ENCODE assay signal across 8 cellular contexts in the genomic region with DNA sequence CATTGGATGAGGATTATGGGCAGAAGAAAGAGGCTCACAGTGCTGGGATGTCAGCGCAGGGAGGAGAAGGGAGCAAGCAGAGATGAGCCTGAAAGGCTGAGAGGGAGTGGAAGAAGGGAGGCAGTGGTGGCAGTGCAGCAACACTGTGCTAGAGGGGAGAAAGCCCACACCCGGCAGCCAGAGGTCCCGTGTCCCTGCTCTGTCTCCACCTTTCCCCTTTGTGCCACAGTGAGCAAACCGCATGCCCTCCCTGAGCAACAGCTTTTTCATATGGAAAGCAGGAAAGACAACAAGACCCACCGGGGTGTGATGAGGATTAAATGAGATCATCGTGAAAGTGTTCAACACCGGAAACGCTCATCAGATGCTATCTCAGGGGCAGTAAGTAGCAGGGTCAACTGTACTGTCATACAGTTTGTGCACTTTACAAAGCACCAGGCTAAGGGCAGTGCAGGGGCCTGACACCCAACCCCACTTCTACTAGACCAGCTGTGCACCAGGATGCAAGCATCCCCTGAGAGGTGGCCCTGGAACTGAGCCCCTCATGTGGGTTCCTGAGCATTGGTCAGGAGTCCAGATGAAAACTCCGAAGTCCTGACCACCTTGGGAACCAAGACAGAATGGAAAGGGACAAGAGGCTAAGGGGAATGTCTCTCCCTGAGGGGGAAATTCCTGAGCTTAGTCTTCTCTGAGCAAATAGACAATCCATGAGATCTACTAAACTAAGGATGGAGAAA. TPM values are rescaled to one million over a fixed set of nuclear protein-coding genes. Genes with fewer than 3 reads are reported as not detected.
DNase-seq lines count a peak whose midpoint lies in the region; ATAC-seq and TF ChIP-seq lines count a peak whose summit lies in the region.

No MANE protein-coding gene starts in this region.

- CTCF ChIA-PET in CD8-positive, alpha-beta T cell (lab: Charles Lee) = interaction anchor here (0.6 to 4.5 kb wide), 34 partner anchors 9 to 437 kb away, joined by 3 to 33 read pairs (median 4); partner anchors contain the start of genes CASQ1 and NHLH1
- CTCF ChIA-PET in HCT116 (lab: Charles Lee) = interaction anchor here (0.7 to 5.8 kb wide), 25 partner anchors 9 to 595 kb away, joined by 3 to 51 read pairs (median 8); partner anchors contain the start of genes DCAF8, DUSP23, IGSF8 and NHLH1
- CTCF ChIA-PET in activated B cell treated with CpG ODN at 0.5 μM for 24 hours (lab: Charles Lee) = interaction anchor here (0.8 to 8.0 kb wide), 25 partner anchors 14 to 329 kb away, joined by 3 to 63 read pairs (median 4); partner anchors contain the start of genes CASQ1 and PEA15

- no peak overlapping the region for H3K4me2 ChIP-seq in HCT116 (ENCODE audit: low read length)

- H3K9me3 Mint-ChIP-seq in CD8-positive, alpha-beta T cell = no peaks in the 10 kb centered on the region
- H3K9me3 Mint-ChIP-seq in activated B cell treated with CpG ODN at 0.5 μM for 24 hours (no peaks in the 10 kb centered on the region), chondrocyte (ENCODE audit: low read depth) (no peaks in the 10 kb centered on the region)

- no peak for TF ChIP-seq EP300 in transverse colon (IDR thresholded peaks at IDR 0.05; ENCODE audit: low read depth)

- no peaks in the 10 kb centered on the region for H3K79me2 ChIP-seq in HCT116 (ENCODE audit: insufficient read depth, low read length)

- ATAC-seq in CD8-positive, alpha-beta T cell = peak; percentile 20
- peak; percentile 16; the same call in 1 of the 2 replicates for ATAC-seq in HCT116
- ATAC-seq in activated B cell treated with CpG ODN at 0.5 μM for 24 hours (ENCODE audit: low read depth) = peak; percentile 45
- ATAC-seq in HG03378 (IDR thresholded peaks at IDR 0.05; ENCODE audit: unreplicated experiment) = no peak

- H2AFZ ChIP-seq in HCT116 (ENCODE audit: low read depth, low read length, poor library complexity, severe bottlenecking) = no peak overlapping the region

- H4K20me1 ChIP-seq in HCT116 (ENCODE audit: insufficient read depth) = no peaks in the 10 kb centered on the region

- no peak for TF ChIP-seq CTCF in CD8-positive, alpha-beta T cell (IDR thresholded peaks at IDR 0.05)
- no peak for TF ChIP-seq CTCF in HCT116 (IDR thresholded peaks at IDR 0.05 in 2 of 3, conservative IDR thresholded peaks at IDR 0.05 in 1 of 3; ENCODE audit: borderline replicate concordance in 1 of 3, insufficient read depth in 1 of 3, low read depth in 2 of 3, low read length in 2 of 3)
- TF ChIP-seq CTCF in activated B cell treated with CpG ODN at 0.5 μM for 24 hours (IDR thresholded peaks at IDR 0.05) = no peak
- TF ChIP-seq CTCF in transverse colon (IDR thresholded peaks at IDR 0.05) = no peak
- no peak for TF ChIP-seq CTCF in chondrocyte (IDR thresholded peaks at IDR 0.05)

- POLR2A ChIA-PET in CD8-positive, alpha-beta T cell (lab: Charles Lee) = interaction anchor here (0.8 to 0.9 kb wide), 2 partner anchors 275 to 417 kb away, joined by 3 to 4 read pairs; no protein-coding TSS in a partner anchor
- POLR2A ChIA-PET in HCT116 (lab: Charles Lee) = no interaction called here
- POLR2A ChIA-PET in activated B cell treated with CpG ODN at 0.5 μM for 24 hours (lab: Charles Lee) = interaction anchor here (0.6 to 2.1 kb wide), 6 partner anchors 32 to 275 kb away, joined by 3 to 6 read pairs (median 4); partner anchors contain the start of genes COPA and NCSTN

- no peaks in the 10 kb centered on the region for H3K36me3 Mint-ChIP-seq in CD8-positive, alpha-beta T cell
- H3K36me3 Mint-ChIP-seq in activated B cell treated with CpG ODN at 0.5 μM for 24 hours (ENCODE audit: low read depth) = no peaks in the 10 kb centered on the region
- H3K36me3 Mint-ChIP-seq in chondrocyte (ENCODE audit: low read depth) = no peaks in the 10 kb centered on the region

- in situ Hi-C loops in transverse colon (cut with MboI; ENCODE audit: low pct_ligation_motif_present in 1 of 4, low pct_unique_long_range_greater_than_20kb in 1 of 4, low sequenced_read_pairs in 3 of 4) = no loop called here

- no peak for TF ChIP-seq RAD21 in HCT116 (IDR thresholded peaks at IDR 0.05; ENCODE audit: low read depth)

- DNase-seq in CD8-positive, alpha-beta T cell = peak in 1 of 7 experiments; percentile 48
- DNase-seq in HCT116 (ENCODE audit: low read depth, low spot score) (no peak), activated B cell treated with CpG ODN at 0.5 μM for 24 hours (no peak), inferior parietal cortex (ENCODE audit: extremely low spot score) (peak; percentile 61), transverse colon (no peak), chondrocyte (ENCODE audit: low spot score) (no peak), NCI-H446 treated with DMSO at 0.1 percent for 48 hours (lab: John Stamatoyannopoulos, UW) (no peak)

- intact Hi-C loops in CD8-positive, alpha-beta T cell (cut with DNase I, micrococcal nuclease) = loop anchor here (1.0 to 5.0 kb wide), 4 partner anchors 183 to 439 kb away; no protein-coding TSS in a partner anchor
- intact Hi-C loops in HCT116 (cut with micrococcal nuclease) = loop anchor here (1.0 to 5.0 kb wide), 3 partner anchors 41 to 275 kb away; partner anchors contain the start of gene CASQ1
- intact Hi-C loops in activated B cell treated with CpG ODN at 0.5 μM for 24 hours (cut with micrococcal nuclease) = loop anchor here (1.0 to 5.0 kb wide), 10 partner anchors 22 to 440 kb away; no protein-coding TSS in a partner anchor
- intact Hi-C loops in transverse colon (cut with DNase I; ENCODE audit: low total_unique reads) = no loop called here

- H3K36me3 ChIP-seq in CD8-positive, alpha-beta T cell (ENCODE audit: insufficient read depth, low read length) = no peaks in the 10 kb centered on the region
- H3K36me3 ChIP-seq in HCT116 (ENCODE audit: control insufficient read depth in 1 of 2, insufficient read depth in 2 of 2, low read length in 2 of 2) (no peaks in the 10 kb centered on the region), transverse colon (no peaks in the 10 kb centered on the region)

- peaks cover 15% of the 10 kb centered on the region for H3K4me1 Mint-ChIP-seq in CD8-positive, alpha-beta T cell (ENCODE audit: low read depth)
- H3K4me1 Mint-ChIP-seq in activated B cell treated with CpG ODN at 0.5 μM for 24 hours = peaks cover 26% of the 10 kb centered on the region
- H3K4me1 Mint-ChIP-seq in chondrocyte (ENCODE audit: low read depth) = peaks cover 10% of the 10 kb centered on the region

- H3K27me3 ChIP-seq in CD8-positive, alpha-beta T cell (ENCODE audit: insufficient read depth, low read length) = no peaks in the 10 kb centered on the region
- no peaks in the 10 kb centered on the region for H3K27me3 ChIP-seq in HCT116 (ENCODE audit: insufficient read depth, low read length)
- no peaks in the 10 kb centered on the region for H3K27me3 ChIP-seq in transverse colon

- H3K4me3 Mint-ChIP-seq in CD8-positive, alpha-beta T cell = no peak overlapping the region
- H3K4me3 Mint-ChIP-seq in activated B cell treated with CpG ODN at 0.5 μM for 24 hours (peak overlapping the region; percentile 56), chondrocyte (ENCODE audit: unreplicated experiment) (no peak overlapping the region)

- BruUV-seq in HCT116 (replicated peaks; lab: Mats Ljungman, UMichigan) = no TSS peak

- H3K27me3 Mint-ChIP-seq in CD8-positive, alpha-beta T cell (ENCODE audit: low read depth) = no peaks in the 10 kb centered on the region
- no peaks in the 10 kb centered on the region for H3K27me3 Mint-ChIP-seq in activated B cell treated with CpG ODN at 0.5 μM for 24 hours
- H3K27me3 Mint-ChIP-seq in chondrocyte (ENCODE audit: low read depth) = peaks cover 14% of the 10 kb centered on the region

- no peak overlapping the region for H3K27ac Mint-ChIP-seq in CD8-positive, alpha-beta T cell
- H3K27ac Mint-ChIP-seq in activated B cell treated with CpG ODN at 0.5 μM for 24 hours (peak overlapping the region; percentile 80), chondrocyte (ENCODE audit: unreplicated experiment) (no peak overlapping the region)

- peaks cover 12% of the 10 kb centered on the region for H3K4me1 ChIP-seq in CD8-positive, alpha-beta T cell (ENCODE audit: insufficient read depth, low read length)
- H3K4me1 ChIP-seq in HCT116 (ENCODE audit: control insufficient read depth in 1 of 2, insufficient read depth in 2 of 2, low read length in 2 of 2) (peaks cover 0 to 8% of the 10 kb centered on the region in 2 experiments; a peak in 1 of 4 replicates), transverse colon (peaks cover 0 to 8% (median 5%) of the 10 kb centered on the region in 4 donors)

- RAD21 ChIA-PET in HCT116 (lab: Charles Lee; ENCODE audit: low non-redundant PET in 1 of 2, low total read pairs in 2 of 2, uncharacterized antibody in 2 of 2, unreplicated experiment in 2 of 2) = interaction anchor here (0.7 to 1.7 kb wide), 10 partner anchors 40 to 329 kb away, joined by 3 to 8 read pairs (median 4); no protein-coding TSS in a partner anchor

- no peak overlapping the region for H3K9ac ChIP-seq in HCT116 (ENCODE audit: low read length)

- WGBS in transverse colon (ENCODE audit: low coverage in 1 of 2), 2 donors = 15 to 50% methylated on average over 4 to 9 of the region's 9 CpGs

- TF ChIP-seq POLR2A in HCT116 (IDR thresholded peaks at IDR 0.05; ENCODE audit: borderline replicate concordance, extremely low read depth, insufficient read depth, insufficient read length) (no peak), transverse colon (IDR thresholded peaks at IDR 0.05) (no peak)

- H3K9me2 ChIP-seq in HCT116 (ENCODE audit: insufficient read depth) = no peaks in the 10 kb centered on the region

- no peak overlapping the region for H3K27ac ChIP-seq in CD8-positive, alpha-beta T cell (ENCODE audit: low read depth, low read length)
- H3K27ac ChIP-seq in HCT116 (ENCODE audit: low read depth, low read length) (no peak overlapping the region), transverse colon (peak overlapping the region in 3 of 4 donors; percentile 33 to 40 (median 37))

- H3K9me3 ChIP-seq in CD8-positive, alpha-beta T cell (ENCODE audit: low read length) = no peaks in the 10 kb centered on the region
- H3K9me3 ChIP-seq in HCT116 (ENCODE audit: control insufficient read depth in 1 of 2, insufficient read depth in 1 of 2, low read depth in 1 of 2, low read length in 2 of 2) (no peaks in the 10 kb centered on the region), transverse colon (no peaks in the 10 kb centered on the region)

- no peak overlapping the region for H3K4me3 ChIP-seq in CD8-positive, alpha-beta T cell (ENCODE audit: low read depth, low read length)
- H3K4me3 ChIP-seq in HCT116 (replicated peaks in 1 of 2; ENCODE audit: low read depth in 1 of 2, low read length in 2 of 2) (no peak overlapping the region), transverse colon (no peak overlapping the region)

RNA-seq across cellular contexts. Expression of gene NHLH1, which starts 9.1 kb away (rescaled TPM):
- under 1 TPM in 1 of 2 experiments, not detected in 1; 0.24 TPM for total RNA-seq in CD8-positive, alpha-beta T cell
- total RNA-seq in HCT116 (2021; ENCODE audit: unreplicated experiment) (0.12 TPM), activated B cell treated with CpG ODN at 0.5 μM for 24 hours (0.46 and 0.71 TPM in 2 replicates), transverse colon (not detected), chondrocyte (0.17 to 0.18 TPM in 2 of 3 replicates, not detected in the other)
- 0.07 and 0.14 TPM in 2 replicates for polyA plus RNA-seq in HCT116 (2012)

RNA-seq across cellular contexts. Expression of gene VANGL2, which starts 24.4 kb away (rescaled TPM):
- not detected for total RNA-seq in CD8-positive, alpha-beta T cell
- 1.1 TPM for total RNA-seq in HCT116 (2021; ENCODE audit: unreplicated experiment)
- 0.74 TPM in 2 replicates for polyA plus RNA-seq in HCT116 (2012)
- total RNA-seq in activated B cell treated with CpG ODN at 0.5 μM for 24 hours = 4.1 and 5.5 TPM in 2 replicates
- total RNA-seq in transverse colon = 1 to 10 TPM in 3 of 4 donors, under 1 TPM in 1; 0.20 to 3.7 (median 2.7) TPM
- total RNA-seq in chondrocyte = 8.0 to 12.0 TPM (median 11.3 TPM) in 3 replicates

RNA-seq across cellular contexts. Expression of gene NCSTN, which starts 32.8 kb away (rescaled TPM):
- 10 to 100 TPM; 55.6 to 58.4 TPM for total RNA-seq in CD8-positive, alpha-beta T cell
- total RNA-seq in HCT116 (2021; ENCODE audit: unreplicated experiment) (68.4 TPM), activated B cell treated with CpG ODN at 0.5 μM for 24 hours (108 and 118 TPM in 2 replicates), transverse colon (100 to 1,000 TPM in 1 of 4 donors, 10 to 100 TPM in 3; 30.6 to 101 (median 67.3) TPM), chondrocyte (94.6 to 112 TPM (median 107 TPM) in 3 replicates)
- 48.4 and 58.6 TPM in 2 replicates for polyA plus RNA-seq in HCT116 (2012)

RNA-seq across cellular contexts. Expression of gene COPA, which starts 32.9 kb away (rescaled TPM):
- total RNA-seq in CD8-positive, alpha-beta T cell = 100 to 1,000 TPM; 116 to 126 TPM
- total RNA-seq in HCT116 (2021; ENCODE audit: unreplicated experiment) (132 TPM), activated B cell treated with CpG ODN at 0.5 μM for 24 hours (161 and 174 TPM in 2 replicates), transverse colon (100 to 1,000 TPM in 3 of 4 donors, 10 to 100 TPM in 1; 98.7 to 152 (median 119) TPM), chondrocyte (223 to 284 TPM (median 239 TPM) in 3 replicates)
- 117 and 121 TPM in 2 replicates for polyA plus RNA-seq in HCT116 (2012)

Comparison
In these comparisons a context has a peak if more than half of its experiments do, and no peak if none do; other contexts are left out.
1. H3K27ac ChIP-seq: peak in transverse colon (3 of 4); none in CD8-positive, alpha-beta T cell (single experiment) and HCT116 (single experiment).